24 cellular contexts compared by ENCODE assay signal in the genomic region with DNA sequence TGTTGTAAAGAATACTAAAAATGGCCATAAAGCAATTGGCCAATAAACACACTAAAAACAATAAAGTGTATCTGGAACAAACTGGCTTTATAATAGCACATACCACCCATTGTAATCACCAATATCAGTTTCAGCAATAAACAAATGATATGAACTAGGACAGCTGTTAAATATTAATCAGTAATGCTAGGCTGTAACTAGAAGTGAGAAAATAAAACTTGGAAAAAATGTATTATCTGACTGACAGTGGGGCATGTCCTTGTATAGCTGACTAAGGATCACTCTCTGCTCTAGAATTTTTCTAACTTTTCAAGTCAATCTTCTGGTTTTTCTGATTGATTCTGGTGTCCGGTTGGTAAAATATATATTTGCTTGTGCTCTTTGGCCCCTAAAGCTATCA.
"Had no signal": no experiment of that assay in that cellular context is flagged by ENCODE, and none has a peak within 500 bp of the region (broad histone marks: within the 10 kb centered on the region; RNA-seq: fewer than 3 reads in every experiment).

No MANE protein-coding gene starts in this region.

- H3K27ac ChIP-seq: adrenal gland, coronary artery, esophagus muscularis mucosa, heart right ventricle, left ventricle myocardium inferior, prostate gland, skin epidermis, vagina had no signal

- H3K4me1 ChIP-seq: adrenal gland, esophagus muscularis mucosa, heart right ventricle, left ventricle myocardium inferior, prostate gland had no signal

- H3K36me3 ChIP-seq: adrenal gland, ascending aorta, esophagus muscularis mucosa, heart right ventricle, left ventricle myocardium inferior, prostate gland, tibial artery, vagina had no signal

- H3K4me3 ChIP-seq: adrenal gland, ascending aorta, coronary artery, esophagus muscularis mucosa, heart right ventricle, left ventricle myocardium inferior, prostate gland, skin epidermis, tibial artery, vagina had no signal

- ATAC-seq: activated CD4-positive, alpha-beta T cell treated with anti-CD3 and anti-CD28 coated beads for 36 hours; activated T-cell treated with anti-CD3 and anti-CD28 coated beads, Interleukin-2, amount 50 U/mL, for 4 hours; heart right ventricle; natural killer cell treated with Interleukin-12 subunit alpha and Interleukin-12 subunit beta and Interleukin-15 and Interleukin-18, amount 100 ng/mL, for 72 hours; right cardiac atrium; stimulated activated effector memory CD8-positive, alpha-beta T cell treated with anti-CD3 and anti-CD28 coated beads, Interleukin-12 subunit alpha, Interleukin-12 subunit beta, amount 100 ng/mL, for 72 hours; stimulated activated naive CD8-positive, alpha-beta T cell treated with anti-CD3 and anti-CD28 coated beads, Interleukin-15, amount 100 ng/mL, for 72 hours; WTC11 had no signal

- H3K27me3 ChIP-seq: adrenal gland, ascending aorta, esophagus muscularis mucosa, heart right ventricle, tibial artery, vagina had no signal

- DNase-seq: activated CD4-positive, alpha-beta T cell treated with anti-CD3 and anti-CD28 coated beads for 36 hours; activated CD4-positive, alpha-beta T cell treated with anti-CD3 and anti-CD28 coated beads, Interleukin-2, amount 50 U/mL, for 4 hours; activated CD8-positive, alpha-beta memory T cell treated with anti-CD3 and anti-CD28 coated beads, Interleukin-2, amount 50 U/mL, for 48 hours; activated naive CD4-positive, alpha-beta T cell; activated T-cell treated with anti-CD3 and anti-CD28 coated beads, Interleukin-2, amount 50 U/mL, for 4 hours; adrenal gland; heart right ventricle; kidney; left ventricle myocardium inferior; mammary epithelial cell; right cardiac atrium; stimulated activated CD4-positive, alpha-beta T cell treated with anti-CD3 and anti-CD28 coated beads, Interleukin-2, amount 100 ng/mL, for 24 hours; stimulated activated naive CD8-positive, alpha-beta T cell treated with anti-CD3 and anti-CD28 coated beads, Interleukin-15, amount 100 ng/mL, for 72 hours; T-helper 9 cell; tibial artery had no signal

- H3K9me3 ChIP-seq: adrenal gland, ascending aorta, heart right ventricle, prostate gland, tibial artery, vagina had no signal
